8 cellular contexts compared by ENCODE assay signal in the genomic region with DNA sequence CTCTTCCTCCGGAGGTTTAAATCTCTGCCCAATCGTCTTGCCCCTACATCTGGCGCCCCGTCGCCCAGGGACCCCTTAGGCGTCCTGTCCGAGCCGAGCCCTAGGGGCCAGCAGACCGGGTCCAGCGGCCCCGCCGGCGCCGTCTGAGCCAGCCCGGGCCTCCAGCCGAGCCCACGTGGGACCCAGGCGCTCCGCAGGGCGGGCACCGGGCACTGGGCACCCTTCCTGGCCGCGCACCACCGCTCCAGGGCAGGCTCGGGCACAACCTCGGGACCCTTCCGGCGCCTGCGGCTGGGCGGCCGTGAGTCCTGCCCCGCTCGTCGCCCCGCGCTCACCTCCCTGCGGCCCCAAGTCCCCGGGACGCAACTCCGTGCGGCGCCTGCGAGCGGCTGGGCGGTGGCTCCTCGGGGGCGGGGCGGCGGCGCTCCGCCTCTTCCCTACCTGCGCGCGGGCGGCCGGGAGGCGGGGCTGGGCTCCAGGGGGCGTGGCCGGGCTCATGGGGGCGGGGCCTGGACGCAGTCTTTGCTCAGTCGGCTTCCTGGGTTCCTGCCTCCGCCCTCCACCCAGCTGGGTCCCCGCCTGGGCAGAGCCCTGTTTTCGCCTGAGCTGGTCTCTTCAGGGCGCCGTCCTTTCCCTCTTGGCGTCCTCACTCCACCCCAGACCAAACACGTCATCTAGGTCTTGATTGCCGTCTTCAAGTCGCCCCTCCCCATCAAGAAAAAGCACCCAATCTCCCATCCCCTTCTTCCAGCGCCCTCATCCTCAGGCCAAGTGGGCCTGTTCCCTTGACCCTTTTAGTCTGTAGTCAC. TPM values are rescaled to one million over a fixed set of nuclear protein-coding genes. Genes with fewer than 3 reads are reported as not detected.
A peak's percentile ranks its signal among the peaks of the same experiment; 100 is the strongest.
DNase-seq lines count a peak whose midpoint lies in the region; ATAC-seq and TF ChIP-seq lines count a peak whose summit lies in the region.

A gene (minus strand): TSS at position 406 of the 809 bp plus-strand sequence. CDS start 19,899 bp downstream, outside the sequence.

- no peaks in the 10 kb centered on the region for H3K27me3 Mint-ChIP-seq in activated T-helper 17 cell treated with anti-CD3 and anti-CD28 coated beads, Interleukin-2, amount 50 U/mL, for 72 hours
- no peaks in the 10 kb centered on the region for H3K27me3 Mint-ChIP-seq in natural killer cell treated with Interleukin-12 subunit alpha and Interleukin-12 subunit beta and Interleukin-15 and Interleukin-18, amount 100 ng/mL, for 72 hours

- no peaks in the 10 kb centered on the region for H3K27me3 ChIP-seq in fibroblast of lung (ENCODE audit: control insufficient read depth, insufficient read depth, low read length)

- peak within 1 kb of the TSS; percentile 80 for H3K4me2 ChIP-seq in fibroblast of lung (ENCODE audit: extremely low read depth, insufficient read depth, low read length)

- H3K36me3 Mint-ChIP-seq in activated T-helper 17 cell treated with anti-CD3 and anti-CD28 coated beads, Interleukin-2, amount 50 U/mL, for 72 hours (ENCODE audit: low read depth), result peaks cover 7% of the 10 kb centered on the region
- H3K36me3 Mint-ChIP-seq in natural killer cell treated with Interleukin-12 subunit alpha and Interleukin-12 subunit beta and Interleukin-15 and Interleukin-18, amount 100 ng/mL, for 72 hours, result no peaks in the 10 kb centered on the region

- peak within 1 kb of the TSS; percentile 77 for H2AFZ ChIP-seq in fibroblast of lung (ENCODE audit: low read length)

- H3K9me3 ChIP-seq in fibroblast of lung (ENCODE audit: control insufficient read depth, insufficient read depth, low read depth, low read length), result no peaks in the 10 kb centered on the region

- H3K4me1 ChIP-seq in fibroblast of lung (ENCODE audit: control insufficient read depth, extremely low read depth, insufficient read depth, low read length), result peaks cover 18% of the 10 kb centered on the region

- H3K79me2 ChIP-seq in fibroblast of lung (ENCODE audit: control insufficient read depth, insufficient read depth, low read length), result no peaks in the 10 kb centered on the region

- no peaks in the 10 kb centered on the region for H4K20me1 ChIP-seq in fibroblast of lung (ENCODE audit: control insufficient read depth, extremely low read depth, insufficient read depth, low read length)

- peak within 1 kb of the TSS; percentile 87 for H3K27ac Mint-ChIP-seq in activated T-helper 17 cell treated with anti-CD3 and anti-CD28 coated beads, Interleukin-2, amount 50 U/mL, for 72 hours
- peak within 1 kb of the TSS; percentile 100 for H3K27ac Mint-ChIP-seq in natural killer cell treated with Interleukin-12 subunit alpha and Interleukin-12 subunit beta and Interleukin-15 and Interleukin-18, amount 100 ng/mL, for 72 hours

- peak within 1 kb of the TSS; percentile 31 to 66 (median 48) for H3K4me3 ChIP-seq in fibroblast of lung (replicated peaks in 1 of 4; ENCODE audit: control extremely low read depth in 1 of 4, insufficient read depth in 1 of 4, low read depth in 3 of 4, low read length in 4 of 4)

- H3K9ac ChIP-seq in fibroblast of lung (ENCODE audit: insufficient read depth, low read length), result peak within 1 kb of the TSS; percentile 46

- peak within 1 kb of the TSS; percentile 78 for H3K4me3 Mint-ChIP-seq in activated T-helper 17 cell treated with anti-CD3 and anti-CD28 coated beads, Interleukin-2, amount 50 U/mL, for 72 hours
- peak within 1 kb of the TSS; percentile 93 for H3K4me3 Mint-ChIP-seq in natural killer cell treated with Interleukin-12 subunit alpha and Interleukin-12 subunit beta and Interleukin-15 and Interleukin-18, amount 100 ng/mL, for 72 hours

- no peak within 1 kb of the TSS for H3K27ac ChIP-seq in fibroblast of lung (ENCODE audit: insufficient read depth, low read length)

- peak; percentile 18 for DNase-seq in DMS 273 treated with DMSO at 0.1 percent for 48 hours (lab: John Stamatoyannopoulos, UW)
- DNase-seq in KG1 (lab: John Stamatoyannopoulos, UW), result peak; percentile 63
- peak; percentile 72 for DNase-seq in RPMI7951 (ENCODE audit: low read depth)
- DNase-seq in fibroblast of lung (ENCODE audit: low read depth in 2 of 2), result peak; percentile 70
- peak; percentile 96 for DNase-seq in natural killer cell treated with Interleukin-12 subunit alpha and Interleukin-12 subunit beta and Interleukin-15 and Interleukin-18, amount 100 ng/mL, for 72 hours (ENCODE audit: low spot score)
- peak; percentile 89 for DNase-seq in stimulated activated naive CD4-positive, alpha-beta T cell treated with Interleukin-2 at 50 U/mL for 16 hours (lab: John Stamatoyannopoulos, UW)

- H3K4me1 Mint-ChIP-seq in activated T-helper 17 cell treated with anti-CD3 and anti-CD28 coated beads, Interleukin-2, amount 50 U/mL, for 72 hours, result peaks cover 9% of the 10 kb centered on the region
- H3K4me1 Mint-ChIP-seq in natural killer cell treated with Interleukin-12 subunit alpha and Interleukin-12 subunit beta and Interleukin-15 and Interleukin-18, amount 100 ng/mL, for 72 hours (ENCODE audit: low read depth in 2 of 2), result peaks cover 53 to 55% of the 10 kb centered on the region in 2 donors

- TF ChIP-seq CTCF in fibroblast of lung (conservative IDR thresholded peaks at IDR 0.05 in 1 of 2, IDR thresholded peaks at IDR 0.05 in 1 of 2; ENCODE audit: low read depth in 1 of 2, low read length in 2 of 2), result no peak

- H3K9me3 Mint-ChIP-seq in activated T-helper 17 cell treated with anti-CD3 and anti-CD28 coated beads, Interleukin-2, amount 50 U/mL, for 72 hours, result no peaks in the 10 kb centered on the region
- H3K9me3 Mint-ChIP-seq in natural killer cell treated with Interleukin-12 subunit alpha and Interleukin-12 subunit beta and Interleukin-15 and Interleukin-18, amount 100 ng/mL, for 72 hours, result no peaks in the 10 kb centered on the region

- ATAC-seq in GM21576 (IDR thresholded peaks at IDR 0.05; ENCODE audit: unreplicated experiment), result peak; percentile 62
- peak; percentile 92 for ATAC-seq in activated T-helper 17 cell treated with anti-CD3 and anti-CD28 coated beads, Interleukin-2, amount 50 U/mL, for 72 hours (replicated peaks)
- ATAC-seq in natural killer cell treated with Interleukin-12 subunit alpha and Interleukin-12 subunit beta and Interleukin-15 and Interleukin-18, amount 100 ng/mL, for 72 hours, result peak; percentile 95 to 97

- H3K36me3 ChIP-seq in fibroblast of lung (ENCODE audit: control insufficient read depth, insufficient read depth, low read length), result no peaks in the 10 kb centered on the region

RNA-seq across cellular contexts. Expression of the gene that starts here (rescaled TPM):
- total RNA-seq in RPMI7951 (2014; rRNA removed; shearing (Covaris generic)), result 22.6 and 24.0 TPM in 2 replicates
- total RNA-seq in activated T-helper 17 cell treated with anti-CD3 and anti-CD28 coated beads, Interleukin-2, amount 50 U/mL, for 72 hours, result 10 to 100 TPM; 33.3 to 56.5 TPM
- total RNA-seq in fibroblast of lung, result 3.9 and 5.1 TPM in 2 replicates
- 0.94 and 1.7 TPM in 2 replicates for polyA plus RNA-seq in fibroblast of lung
- polyA plus RNA-seq in fibroblast of lung (2012), result 2.8 TPM in 2 replicates
- 2.4 and 3.9 TPM in 2 replicates for polyA minus RNA-seq in fibroblast of lung (ENCODE audit: low replicate concordance)
- total RNA-seq in natural killer cell treated with Interleukin-12 subunit alpha and Interleukin-12 subunit beta and Interleukin-15 and Interleukin-18, amount 100 ng/mL, for 72 hours, result 100 to 1,000 TPM; 156 to 234 TPM

Comparison
In these comparisons a context has a peak if more than half of its experiments do, and no peak if none do; other contexts are left out.
1. DNase-seq: peak in every context shown above with its lines; median percentile 96 in natural killer cell treated with Interleukin-12 subunit alpha and Interleukin-12 subunit beta and Interleukin-15 and Interleukin-18, amount 100 ng/mL, for 72 hours; 89 in stimulated activated naive CD4-positive, alpha-beta T cell treated with Interleukin-2 at 50 U/mL for 16 hours; 72 in RPMI7951; 70 in fibroblast of lung; 63 in KG1; 18 in DMS 273 treated with DMSO at 0.1 percent for 48 hours.